Comparison of ENCODE assay signal across 31 cellular contexts in the genomic region with DNA sequence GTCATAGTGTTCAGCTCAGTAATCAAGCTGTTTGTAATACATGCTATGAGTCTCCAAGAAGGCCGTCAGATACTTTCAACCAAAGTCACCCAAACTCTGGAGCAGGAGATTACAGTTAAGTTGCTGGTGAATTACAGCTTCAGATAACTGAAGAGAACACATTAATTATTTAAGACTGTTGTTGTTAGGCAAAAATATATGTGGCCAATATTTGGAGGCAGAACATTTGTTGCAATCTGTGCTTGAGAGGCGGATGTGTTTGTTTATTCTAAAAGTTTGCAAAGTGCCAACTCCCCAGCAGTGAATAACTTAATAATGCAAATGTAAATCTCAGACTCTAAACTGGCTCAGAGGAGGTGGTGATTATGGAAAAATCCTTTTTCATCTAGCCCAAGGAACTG.
"Had no signal": no experiment of that assay in that cellular context is flagged by ENCODE, and none has a peak within 500 bp of the region (broad histone marks: within the 10 kb centered on the region; RNA-seq: fewer than 3 reads in every experiment).

No MANE protein-coding gene starts in this region.

- FAIRE-seq: K562, TTC549 had no signal

- H3K27me3 ChIP-seq: adrenal gland, breast epithelium had no signal

- ATAC-seq: activated CD4-positive, alpha-beta T cell treated with anti-CD3 and anti-CD28 coated beads for 36 hours; activated T-helper 17 cell treated with anti-CD3 and anti-CD28 coated beads, Interleukin-2, amount 50 U/mL, for 72 hours; K562; Right ventricle myocardium inferior; T-cell had no signal

- H3K27ac ChIP-seq: breast epithelium, SK-N-MC, WERI-Rb-1 had no signal

- H3K4me1 ChIP-seq: adrenal gland, breast epithelium had no signal

- H3K36me3 ChIP-seq: adrenal gland, breast epithelium, WERI-Rb-1 had no signal

- H3K27ac Mint-ChIP-seq: activated CD4-positive, alpha-beta memory T cell treated with anti-CD3 and anti-CD28 coated beads, Interleukin-2, amount 10 ng/mL, durations not matched to agents 7 days and 5 days; activated CD4-positive, alpha-beta T cell treated with anti-CD3 and anti-CD28 coated beads for 36 hours; activated naive CD4-positive, alpha-beta T cell treated with anti-CD3 and anti-CD28 coated beads, Interleukin-2, amount 10 ng/mL, durations not matched to agents 7 days and 5 days; activated naive CD8-positive, alpha-beta T cell treated with anti-CD3 and anti-CD28 coated beads, Interleukin-2, amount 10 ng/mL, durations not matched to agents 7 days and 5 days; activated T-helper 17 cell treated with anti-CD3 and anti-CD28 coated beads, Interleukin-2, amount 50 U/mL, for 72 hours; T-cell had no signal

- H3K36me3 Mint-ChIP-seq: activated naive CD4-positive, alpha-beta T cell treated with anti-CD3 and anti-CD28 coated beads, Interleukin-2, amount 10 ng/mL, durations not matched to agents 7 days and 5 days; activated naive CD8-positive, alpha-beta T cell treated with anti-CD3 and anti-CD28 coated beads, Interleukin-2, amount 10 ng/mL, durations not matched to agents 7 days and 5 days; T-cell had no signal

- DNase-seq: activated CD4-positive, alpha-beta memory T cell treated with anti-CD3 and anti-CD28 coated beads, Interleukin-2, amount 10 ng/mL, durations not matched to agents 7 days and 5 days; activated CD4-positive, alpha-beta T cell treated with anti-CD3 and anti-CD28 coated beads for 36 hours; activated CD4-positive, alpha-beta T cell treated with anti-CD3 and anti-CD28 coated beads, Interleukin-2, amount 50 U/mL, for 1 hour; activated gamma-delta T cell treated with Interleukin-2 at 50 U/mL for 16 hours; activated naive CD4-positive, alpha-beta T cell treated with anti-CD3 and anti-CD28 coated beads, Interleukin-2, amount 10 ng/mL, durations not matched to agents 7 days and 5 days; activated naive CD8-positive, alpha-beta T cell treated with anti-CD3 and anti-CD28 coated beads, Interleukin-2, amount 10 ng/mL, durations not matched to agents 7 days and 5 days; activated T-cell treated with anti-CD3 and anti-CD28 coated beads for 4 hours; activated T-cell treated with anti-CD3 and anti-CD28 coated beads, Interleukin-2, amount 50 U/mL, for 48 hours; adrenal gland; aorta; caudate nucleus; Karpas-422; NCI-H1048; NCI-H1417; NCI-H1694; NCI-H2029 treated with DMSO at 0.1 percent for 48 hours; NCI-H345; NCI-H510A; NCI-H526 treated with DMSO at 0.1 percent for 48 hours; NCI-H82; RPMI8226; T-cell; T-helper 2 cell; T1000; WERI-Rb-1 had no signal

- H3K9me3 ChIP-seq: adrenal gland, breast epithelium had no signal

- H3K4me3 ChIP-seq: adrenal gland, breast epithelium, K562, SK-N-MC had no signal
